Comparison of ENCODE assay signal across 30 cellular contexts in the genomic region with DNA sequence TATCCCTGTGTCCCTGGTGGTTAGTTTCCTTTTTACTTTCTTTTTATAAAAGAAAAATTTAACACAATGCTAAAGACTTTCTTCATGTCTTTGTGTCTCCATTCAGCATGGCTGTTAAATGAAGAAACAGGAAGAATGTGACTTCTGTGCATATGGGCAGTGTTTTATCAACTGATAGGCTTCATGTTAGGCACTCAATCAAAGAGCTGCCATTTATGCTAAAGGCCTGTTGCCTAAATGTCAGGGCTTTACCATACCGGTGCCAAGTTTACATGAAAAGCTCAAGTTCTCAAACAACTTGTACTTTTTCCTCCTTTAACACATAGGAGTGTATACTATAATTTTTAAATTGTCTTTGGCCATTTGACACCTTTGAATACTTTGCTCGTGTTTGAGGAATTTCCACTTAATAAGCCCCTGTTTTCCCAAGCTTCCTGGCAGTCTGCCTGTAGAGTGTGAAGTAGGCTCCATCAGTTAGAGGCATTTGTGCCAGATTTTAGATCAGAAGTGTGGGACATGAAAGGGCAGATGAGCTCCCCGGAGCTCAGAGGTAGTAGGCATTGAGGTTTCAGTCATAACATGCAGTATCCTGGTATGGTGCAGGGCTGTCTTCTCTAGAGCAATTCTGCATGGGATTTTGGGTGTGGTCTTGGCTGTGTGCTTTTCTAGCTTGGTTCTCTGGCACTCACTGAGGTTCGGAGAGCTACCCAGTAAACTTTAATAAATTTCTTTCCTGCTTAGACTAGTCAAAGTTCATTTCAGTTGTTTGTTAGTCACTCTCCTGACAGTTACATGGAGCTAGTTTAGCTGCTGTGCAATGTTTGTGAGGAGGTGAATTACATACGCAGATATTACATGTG.
DNase-seq lines count a peak whose midpoint lies in the region; ATAC-seq and TF ChIP-seq lines count a peak whose summit lies in the region.
"Had no signal": no experiment of that assay in that cellular context is flagged by ENCODE, and none has a peak within 500 bp of the region (broad histone marks: within the 10 kb centered on the region; RNA-seq: fewer than 3 reads in every experiment).

No MANE protein-coding gene starts in this region.

- H3K27me3 Mint-ChIP-seq in dendritic cell treated with granulocyte-macrophage colony-stimulating factor and Interleukin-4, amounts not matched to agents 40 ng/mL and 50 ng/mL, for 4 days: no peaks in the 10 kb centered on the region
- H3K27me3 Mint-ChIP-seq in nephron progenitor cell (ENCODE audit: low read depth, poor library complexity) (no peaks in the 10 kb centered on the region), neural progenitor cell (ENCODE audit: insufficient read depth, low read depth) (peaks cover 2% of the 10 kb centered on the region)
- H3K27me3 Mint-ChIP-seq: activated naive CD8-positive, alpha-beta T cell; CD4-positive, CD25-positive, alpha-beta regulatory T cell had no signal

- intact Hi-C loops in Right ventricle myocardium inferior (cut with DNase I): no loop called here
- intact Hi-C loops in dendritic cell treated with granulocyte-macrophage colony-stimulating factor and Interleukin-4, amounts not matched to agents 40 ng/mL and 50 ng/mL, for 4 days (cut with micrococcal nuclease): no loop called here

- H4K20me1 ChIP-seq in neural progenitor cell (ENCODE audit: low read depth): no peaks in the 10 kb centered on the region

- H3K4me3 ChIP-seq in cardiac muscle cell (no peak overlapping the region), neural progenitor cell (no peak overlapping the region)
- H3K4me3 ChIP-seq: A549, psoas muscle, SJCRH30, transverse colon had no signal

- no peak overlapping the region for H3K4me3 Mint-ChIP-seq in dendritic cell treated with granulocyte-macrophage colony-stimulating factor and Interleukin-4, amounts not matched to agents 40 ng/mL and 50 ng/mL, for 4 days
- H3K4me3 Mint-ChIP-seq in nephron progenitor cell: no peak overlapping the region
- H3K4me3 Mint-ChIP-seq in neural progenitor cell: no peak overlapping the region
- H3K4me3 Mint-ChIP-seq: activated naive CD8-positive, alpha-beta T cell; CD4-positive, CD25-positive, alpha-beta regulatory T cell had no signal

- H3K9me3 Mint-ChIP-seq in dendritic cell treated with granulocyte-macrophage colony-stimulating factor and Interleukin-4, amounts not matched to agents 40 ng/mL and 50 ng/mL, for 4 days: no peaks in the 10 kb centered on the region
- H3K9me3 Mint-ChIP-seq in nephron progenitor cell (peaks cover 19% of the 10 kb centered on the region), neural progenitor cell (peaks cover 3% of the 10 kb centered on the region)

- no peak overlapping the region for H2AFZ ChIP-seq in neural progenitor cell (replicated peaks)

- H3K9me3 ChIP-seq in cardiac muscle cell (ENCODE audit: low read depth) (no peaks in the 10 kb centered on the region), neural progenitor cell (ENCODE audit: low read depth) (no peaks in the 10 kb centered on the region)
- H3K9me3 ChIP-seq: A549, psoas muscle, SJCRH30, transverse colon had no signal

- H3K9ac ChIP-seq in neural progenitor cell: no peak overlapping the region

- peaks cover 19% of the 10 kb centered on the region for H3K4me1 Mint-ChIP-seq in dendritic cell treated with granulocyte-macrophage colony-stimulating factor and Interleukin-4, amounts not matched to agents 40 ng/mL and 50 ng/mL, for 4 days (ENCODE audit: low read depth)
- H3K4me1 Mint-ChIP-seq in nephron progenitor cell: peaks cover 7% of the 10 kb centered on the region
- peaks cover 6% of the 10 kb centered on the region for H3K4me1 Mint-ChIP-seq in neural progenitor cell
- H3K4me1 Mint-ChIP-seq: CD4-positive, CD25-positive, alpha-beta regulatory T cell had no signal

- H3K4me1 ChIP-seq in cardiac muscle cell (ENCODE audit: low read depth) (peaks cover 19% of the 10 kb centered on the region), neural progenitor cell (no peaks in the 10 kb centered on the region)
- H3K4me1 ChIP-seq: A549, psoas muscle, SJCRH30, transverse colon had no signal

- peak overlapping the region; percentile 77 for H3K27ac Mint-ChIP-seq in dendritic cell treated with granulocyte-macrophage colony-stimulating factor and Interleukin-4, amounts not matched to agents 40 ng/mL and 50 ng/mL, for 4 days
- peak overlapping the region; percentile 14 for H3K27ac Mint-ChIP-seq in nephron progenitor cell
- H3K27ac Mint-ChIP-seq in neural progenitor cell: no peak overlapping the region
- H3K27ac Mint-ChIP-seq: activated naive CD8-positive, alpha-beta T cell; CD4-positive, CD25-positive, alpha-beta regulatory T cell had no signal

- no peak overlapping the region for H3K4me2 ChIP-seq in neural progenitor cell
- H3K4me2 ChIP-seq: A549 had no signal

- no peaks in the 10 kb centered on the region for H3K36me3 ChIP-seq in cardiac muscle cell
- no peaks in the 10 kb centered on the region for H3K36me3 ChIP-seq in neural progenitor cell
- H3K36me3 ChIP-seq: SJCRH30, transverse colon had no signal

- no peaks in the 10 kb centered on the region for H3K36me3 Mint-ChIP-seq in dendritic cell treated with granulocyte-macrophage colony-stimulating factor and Interleukin-4, amounts not matched to agents 40 ng/mL and 50 ng/mL, for 4 days (ENCODE audit: low read depth)
- H3K36me3 Mint-ChIP-seq in nephron progenitor cell (ENCODE audit: low read depth) (peaks cover 9% of the 10 kb centered on the region), neural progenitor cell (no peaks in the 10 kb centered on the region)
- H3K36me3 Mint-ChIP-seq: CD4-positive, CD25-positive, alpha-beta regulatory T cell had no signal

- no peaks in the 10 kb centered on the region for H3K27me3 ChIP-seq in cardiac muscle cell
- H3K27me3 ChIP-seq in neural progenitor cell: no peaks in the 10 kb centered on the region
- H3K27me3 ChIP-seq: SJCRH30, transverse colon had no signal

- TF ChIP-seq CTCF in cardiac muscle cell (IDR thresholded peaks at IDR 0.05; ENCODE audit: low read depth, low read length) (no peak), nephron progenitor cell (IDR thresholded peaks at IDR 0.05) (no peak), neural progenitor cell (IDR thresholded peaks at IDR 0.05) (no peak)

- DNase-seq in cardiac muscle cell (ENCODE audit: low read depth in 1 of 2, low spot score in 1 of 2) (no peak), Right ventricle myocardium inferior (ENCODE audit: missing footprints) (no peak), NCI-H446 treated with DMSO at 0.1 percent for 48 hours (lab: John Stamatoyannopoulos, UW) (peak; percentile 63), nephron progenitor cell (no peak), NCI-H146 (lab: John Stamatoyannopoulos, UW) (no peak), neural progenitor cell (ENCODE audit: low spot score) (no peak), hypothalamus (lab: John Stamatoyannopoulos, UW) (no peak)
- DNase-seq: activated CD4-positive, alpha-beta T cell treated with anti-CD3 and anti-CD28 coated beads, Interleukin-2, amount 50 U/mL, for 1 hour; activated CD4-positive, CD25-positive, alpha-beta regulatory T cell; activated effector memory CD4-positive, alpha-beta T cell treated with anti-CD3 and anti-CD28 coated beads, Interleukin-2, amount 50 U/mL, for 16 hours; activated T-cell treated with anti-CD3 and anti-CD28 coated beads, Interleukin-2, amount 50 U/mL, for 1 hour; AML-193; CD4-positive, CD25-positive, alpha-beta regulatory T cell; H7; islet precursor cell; Karpas-422; left ventricle myocardium superior; midbrain; naive thymus-derived CD8-positive, alpha-beta T cell; NCI-H1694 treated with DMSO at 0.1 percent for 48 hours; NCI-H526; psoas muscle; SJCRH30; stimulated activated CD4-positive, alpha-beta T cell treated with anti-CD3 and anti-CD28 coated beads, Interleukin-4, amount 100 ng/mL, for 4 hours; transverse colon had no signal

- H3K27ac ChIP-seq in cardiac muscle cell (peak overlapping the region; percentile 47), neural progenitor cell (no peak overlapping the region)
- H3K27ac ChIP-seq: A549, HL-60, psoas muscle, SJCRH30, transverse colon had no signal

- no peaks in the 10 kb centered on the region for H3F3A ChIP-seq in neural progenitor cell (ENCODE audit: low read depth)

- H3K79me2 ChIP-seq in neural progenitor cell (ENCODE audit: low read depth): no peaks in the 10 kb centered on the region

- ATAC-seq in Right ventricle myocardium inferior: no peak
- ATAC-seq: A549; esophagus mucosa; left ventricle myocardium superior; naive thymus-derived CD8-positive, alpha-beta T cell; psoas muscle had no signal
